Comparison of ENCODE assay signal across 8 cellular contexts in the genomic region with DNA sequence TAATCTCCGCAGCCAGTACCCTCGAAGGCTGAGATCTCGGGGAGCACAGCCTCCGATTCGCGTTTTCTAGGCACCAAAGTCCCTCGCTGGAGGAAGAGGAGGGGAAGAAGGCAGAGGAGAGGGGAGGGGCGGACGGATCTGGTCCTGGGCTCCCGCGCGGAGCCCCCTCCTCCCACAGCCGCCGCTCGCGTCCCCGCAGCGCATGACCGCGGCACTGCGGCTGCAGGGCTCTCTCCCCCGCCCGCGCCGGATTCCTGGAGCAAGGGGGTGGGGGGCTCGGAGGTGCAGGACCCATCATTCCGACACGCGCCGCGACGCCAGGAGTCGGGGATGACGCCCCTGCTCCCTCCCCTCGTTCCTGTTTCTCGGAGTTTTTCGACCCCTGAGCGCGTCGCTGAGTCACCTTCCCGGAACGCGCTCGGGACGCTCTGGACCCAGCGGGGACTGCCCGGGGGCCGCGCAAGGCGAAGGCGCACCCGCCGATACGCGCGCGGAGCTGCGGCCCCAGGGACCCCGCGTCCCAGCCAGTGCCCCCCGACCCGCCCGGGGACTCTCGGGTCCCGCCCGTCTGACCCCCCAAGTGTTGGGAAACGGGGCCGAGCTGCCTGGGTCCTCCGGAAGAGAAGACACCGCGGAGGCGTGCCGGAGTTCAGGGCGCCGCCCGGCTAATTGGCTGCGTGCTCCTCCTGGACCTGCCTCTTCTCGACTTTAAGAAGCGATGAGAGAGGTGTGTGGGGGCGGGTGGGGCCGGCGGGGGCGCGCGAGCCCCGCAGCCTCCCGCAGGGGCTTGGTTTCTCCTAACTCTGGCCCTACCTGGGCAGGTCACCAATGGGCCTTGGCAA. TPM values are rescaled to one million over a fixed set of nuclear protein-coding genes. Genes with fewer than 3 reads are reported as not detected.
DNase-seq lines count a peak whose midpoint lies in the region; ATAC-seq and TF ChIP-seq lines count a peak whose summit lies in the region.

No MANE protein-coding gene starts in this region.

- peak overlapping the region in 1 of 2 donors; percentile 87 for H3K27ac Mint-ChIP-seq in effector memory CD8-positive, alpha-beta T cell
- peak overlapping the region; percentile 94 for H3K27ac Mint-ChIP-seq in stimulated activated effector memory CD8-positive, alpha-beta T cell treated with anti-CD3 and anti-CD28 coated beads, Interleukin-12 subunit alpha, Interleukin-12 subunit beta, amount 100 ng/mL, for 72 hours

- H3K9ac ChIP-seq in mucosa of stomach (ENCODE audit: low read length), result peak overlapping the region; percentile 15

- H3K9me3 Mint-ChIP-seq in effector memory CD8-positive, alpha-beta T cell, result no peaks in the 10 kb centered on the region
- H3K9me3 Mint-ChIP-seq in stimulated activated effector memory CD8-positive, alpha-beta T cell treated with anti-CD3 and anti-CD28 coated beads, Interleukin-12 subunit alpha, Interleukin-12 subunit beta, amount 100 ng/mL, for 72 hours, result no peaks in the 10 kb centered on the region

- H3K4me1 ChIP-seq in mucosa of stomach (ENCODE audit: control insufficient read depth, insufficient read depth, low read length), result peaks cover 32% of the 10 kb centered on the region

- H3K27me3 Mint-ChIP-seq in effector memory CD8-positive, alpha-beta T cell, result no peaks in the 10 kb centered on the region

- H3K4me1 Mint-ChIP-seq in effector memory CD8-positive, alpha-beta T cell (ENCODE audit: low read depth in 2 of 2), result peaks cover 3 to 4% of the 10 kb centered on the region in 2 donors
- H3K4me1 Mint-ChIP-seq in stimulated activated effector memory CD8-positive, alpha-beta T cell treated with anti-CD3 and anti-CD28 coated beads, Interleukin-12 subunit alpha, Interleukin-12 subunit beta, amount 100 ng/mL, for 72 hours, result peaks cover 17% of the 10 kb centered on the region

- DNase-seq in GM10248 (ENCODE audit: extremely low spot score) (peak; percentile 81), middle frontal gyrus (ENCODE audit: extremely low spot score, low spot score) (no peak), NCI-H1694 (lab: John Stamatoyannopoulos, UW) (no peak)
- no peak for DNase-seq in Jurkat, Clone E6-1 (ENCODE audit: low read depth, low spot score)
- peak; percentile 55 to 68 for DNase-seq in activated CD4-positive, alpha-beta T cell treated with anti-CD3 and anti-CD28 coated beads for 4 hours
- DNase-seq in effector memory CD8-positive, alpha-beta T cell, result peak in 2 of 3 experiments; percentile 36
- DNase-seq in stimulated activated effector memory CD8-positive, alpha-beta T cell treated with anti-CD3 and anti-CD28 coated beads, Interleukin-12 subunit alpha, Interleukin-12 subunit beta, amount 100 ng/mL, for 72 hours (ENCODE audit: low spot score in 2 of 2), result peak; percentile 63 to 90

- H3K27me3 ChIP-seq in mucosa of stomach (ENCODE audit: control insufficient read depth, insufficient read depth, low read length), result peaks cover 30% of the 10 kb centered on the region

- no peaks in the 10 kb centered on the region for H3K36me3 ChIP-seq in mucosa of stomach (ENCODE audit: control insufficient read depth, insufficient read depth, low read length)

- TF ChIP-seq CTCF in GM10248 (IDR thresholded peaks at IDR 0.05; ENCODE audit: control extremely low read depth, extremely low read depth, low read depth, missing control alignments), result no peak

- peaks cover 4% of the 10 kb centered on the region for H3K36me3 Mint-ChIP-seq in effector memory CD8-positive, alpha-beta T cell (ENCODE audit: insufficient read depth)
- peaks cover 23% of the 10 kb centered on the region for H3K36me3 Mint-ChIP-seq in stimulated activated effector memory CD8-positive, alpha-beta T cell treated with anti-CD3 and anti-CD28 coated beads, Interleukin-12 subunit alpha, Interleukin-12 subunit beta, amount 100 ng/mL, for 72 hours

- POLR2A ChIA-PET in GM10248 (lab: Yijun Ruan, JAX), result interaction anchor here (1.3 kb wide), 1 partner anchor 115 kb away, joined by 4 read pairs; no protein-coding TSS in a partner anchor

- H3K4me3 Mint-ChIP-seq in effector memory CD8-positive, alpha-beta T cell, result peak overlapping the region; percentile 91 to 96
- H3K4me3 Mint-ChIP-seq in stimulated activated effector memory CD8-positive, alpha-beta T cell treated with anti-CD3 and anti-CD28 coated beads, Interleukin-12 subunit alpha, Interleukin-12 subunit beta, amount 100 ng/mL, for 72 hours, result peak overlapping the region; percentile 94

- CTCF ChIA-PET in GM10248 (lab: Yijun Ruan, JAX), result interaction anchor here (1.0 to 7.7 kb wide), 7 partner anchors 14 to 369 kb away, joined by 3 to 109 read pairs (median 11); no protein-coding TSS in a partner anchor

- peak; percentile 58 for ATAC-seq in effector memory CD8-positive, alpha-beta T cell (replicated peaks)
- peak; percentile 71 for ATAC-seq in stimulated activated effector memory CD8-positive, alpha-beta T cell treated with anti-CD3 and anti-CD28 coated beads, Interleukin-12 subunit alpha, Interleukin-12 subunit beta, amount 100 ng/mL, for 72 hours

- H3K4me3 ChIP-seq in Jurkat, Clone E6-1 (ENCODE audit: low read length), result peak overlapping the region; percentile 54
- H3K4me3 ChIP-seq in mucosa of stomach (ENCODE audit: low read length), result peak overlapping the region; percentile 36

- no peaks in the 10 kb centered on the region for H3K9me3 ChIP-seq in mucosa of stomach (ENCODE audit: control insufficient read depth, low read length)

RNA-seq across cellular contexts. Expression of a gene that starts 1.4 kb away (rescaled TPM):
- polyA plus RNA-seq in Jurkat, Clone E6-1 (2012; ENCODE audit: insufficient read depth, insufficient read length), result 26.3 TPM

RNA-seq across cellular contexts. Expression of a gene that starts 29.3 kb away (rescaled TPM):
- 74.2 TPM for polyA plus RNA-seq in Jurkat, Clone E6-1 (2012; ENCODE audit: insufficient read depth, insufficient read length)

Comparison
In these comparisons a context has a peak if more than half of its experiments do, and no peak if none do; other contexts are left out.
1. DNase-seq: peak in GM10248 (single experiment), activated CD4-positive, alpha-beta T cell treated with anti-CD3 and anti-CD28 coated beads for 4 hours (2 of 2), effector memory CD8-positive, alpha-beta T cell (2 of 3) and stimulated activated effector memory CD8-positive, alpha-beta T cell treated with anti-CD3 and anti-CD28 coated beads, Interleukin-12 subunit alpha, Interleukin-12 subunit beta, amount 100 ng/mL, for 72 hours (2 of 2); none in Jurkat, Clone E6-1 (single experiment), middle frontal gyrus (single experiment) and NCI-H1694 (single experiment).